ENCODE assay signal across 12 cellular contexts in the genomic region with DNA sequence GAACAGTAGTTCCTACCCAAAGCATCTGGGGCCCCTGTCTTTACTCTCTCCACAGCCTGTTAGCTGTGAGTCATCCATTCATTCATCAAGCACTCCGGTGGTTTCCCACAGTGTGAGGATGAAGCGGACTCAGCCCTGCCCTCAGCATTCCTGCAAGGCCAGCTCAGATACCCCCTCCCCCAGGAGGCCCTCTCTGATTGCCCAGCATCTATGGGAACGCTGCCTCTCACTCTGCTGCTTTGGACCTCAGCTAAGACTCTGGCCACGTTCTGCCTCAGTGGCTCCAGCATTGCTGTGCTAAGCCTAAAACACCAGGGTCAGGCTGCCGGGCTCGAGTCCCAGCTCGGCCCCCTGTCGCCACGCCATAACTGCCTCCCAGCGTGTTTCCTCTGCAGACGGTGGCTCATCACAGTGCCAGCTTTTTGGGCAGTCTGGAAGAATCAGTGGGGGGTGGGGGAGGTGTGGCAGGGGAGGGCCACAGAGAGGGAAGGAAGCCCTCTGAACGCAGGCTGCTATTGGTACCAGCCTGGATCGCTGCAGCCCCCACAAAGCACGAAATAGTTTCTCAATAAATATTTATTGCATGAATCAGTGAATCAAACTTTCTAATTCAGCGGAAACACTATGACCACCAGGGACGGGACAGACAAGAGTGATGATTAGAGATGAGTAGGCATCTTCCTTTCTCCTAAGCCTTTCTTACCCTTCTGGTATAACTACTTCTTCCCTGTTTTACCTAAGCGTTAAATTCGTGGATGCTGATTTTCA.
DNase-seq lines count a peak whose midpoint lies in the region; ATAC-seq, FAIRE-seq and TF ChIP-seq lines count a peak whose summit lies in the region.
"Had no signal": no experiment of that assay in that cellular context is flagged by ENCODE, and none has a peak within 500 bp of the region (broad histone marks: within the 10 kb centered on the region; RNA-seq: fewer than 3 reads in every experiment).

No MANE protein-coding gene starts in this region.

- H3K27me3 ChIP-seq in psoas muscle (ENCODE audit: insufficient read depth in 3 of 3, low read length in 2 of 3): no peaks in the 10 kb centered on the region
- H3K27me3 ChIP-seq: testis had no signal

- H3K4me3 ChIP-seq in psoas muscle: no peak overlapping the region
- H3K4me3 ChIP-seq: esophagus squamous epithelium, testis had no signal

- ATAC-seq in GM18502 (IDR thresholded peaks at IDR 0.05; ENCODE audit: poor library complexity, unreplicated experiment) (no peak), left ventricle myocardium superior (no peak), psoas muscle (no peak)
- ATAC-seq: activated CD4-positive, CD25-positive, alpha-beta regulatory T cell treated with anti-CD3 and anti-CD28 coated beads, Interleukin-2, amount 50 U/mL, for 24 hours had no signal

- H3K9me3 ChIP-seq in psoas muscle: no peaks in the 10 kb centered on the region
- H3K9me3 ChIP-seq: esophagus squamous epithelium, testis had no signal

- DNase-seq in AG08395 (ENCODE audit: low spot score) (peak; percentile 92), HTR-8/SVneo (ENCODE audit: insufficient read length, low spot score) (peak; percentile 68), astrocyte of the hippocampus (ENCODE audit: low read depth, low spot score) (peak; percentile 75), islet precursor cell (peak; percentile 95), NCI-H2081 treated with DMSO at 0.1 percent for 48 hours (lab: John Stamatoyannopoulos, UW) (no peak), left ventricle myocardium superior (no peak), psoas muscle (no peak)
- DNase-seq: esophagus squamous epithelium, NCI-H82, testis had no signal

- TF ChIP-seq CTCF in psoas muscle (IDR thresholded peaks at IDR 0.05): no peak

- H3K4me1 ChIP-seq in psoas muscle: peaks cover 1% of the 10 kb centered on the region
- H3K4me1 ChIP-seq: testis had no signal

- no peak overlapping the region for H3K27ac ChIP-seq in psoas muscle
- H3K27ac ChIP-seq: esophagus squamous epithelium, testis had no signal

- no peaks in the 10 kb centered on the region for H3K36me3 ChIP-seq in psoas muscle (ENCODE audit: insufficient read depth in 1 of 2, low read depth in 1 of 2)
- H3K36me3 ChIP-seq: esophagus squamous epithelium had no signal

- no peak for FAIRE-seq in HTR-8/SVneo (lab: Jason Lieb, UNC)

- WGBS in psoas muscle, 3 donors: 81% methylated on average over 18 of the region's 18 CpGs

- intact Hi-C loops in left ventricle myocardium superior (cut with micrococcal nuclease): no loop called here
- intact Hi-C loops in psoas muscle (cut with DNase I): no loop called here

Comparison
In these comparisons a context has a peak if more than half of its experiments do, and no peak if none do; other contexts are left out.
1. DNase-seq: peak in AG08395 (single experiment), HTR-8/SVneo (single experiment), astrocyte of the hippocampus (single experiment) and islet precursor cell (single experiment); none in NCI-H2081 treated with DMSO at 0.1 percent for 48 hours (single experiment), left ventricle myocardium superior (single experiment) and psoas muscle (0 of 2).